Comparison of ENCODE assay signal across 1 cellular context in the genomic region with DNA sequence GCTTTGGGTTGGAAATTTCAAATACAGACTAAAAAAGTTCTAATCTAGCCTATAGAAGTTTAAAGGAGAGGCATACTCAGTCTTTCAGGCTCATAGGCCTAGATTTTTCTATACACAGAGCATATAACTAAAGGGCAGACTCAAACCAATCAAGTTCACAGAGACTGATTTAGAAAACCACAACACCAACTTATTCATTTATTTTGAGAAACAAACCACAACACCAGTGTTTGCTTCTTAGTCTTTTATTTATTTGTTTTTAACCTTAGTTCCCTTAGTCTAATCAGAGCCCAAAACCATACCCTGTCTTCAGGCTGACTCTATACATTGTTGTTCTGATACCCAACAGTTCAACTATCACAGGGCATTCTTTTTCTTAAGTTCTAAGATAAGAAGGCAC.
TF ChIP-seq lines count a peak whose summit lies in the region.

No MANE protein-coding gene starts in this region.

TF ChIP-seq in K562, 482 proteins besides CTCF, POLR2A, EP300 and RAD21 (continued from another document):
- TF ChIP-seq, protein P1, sequence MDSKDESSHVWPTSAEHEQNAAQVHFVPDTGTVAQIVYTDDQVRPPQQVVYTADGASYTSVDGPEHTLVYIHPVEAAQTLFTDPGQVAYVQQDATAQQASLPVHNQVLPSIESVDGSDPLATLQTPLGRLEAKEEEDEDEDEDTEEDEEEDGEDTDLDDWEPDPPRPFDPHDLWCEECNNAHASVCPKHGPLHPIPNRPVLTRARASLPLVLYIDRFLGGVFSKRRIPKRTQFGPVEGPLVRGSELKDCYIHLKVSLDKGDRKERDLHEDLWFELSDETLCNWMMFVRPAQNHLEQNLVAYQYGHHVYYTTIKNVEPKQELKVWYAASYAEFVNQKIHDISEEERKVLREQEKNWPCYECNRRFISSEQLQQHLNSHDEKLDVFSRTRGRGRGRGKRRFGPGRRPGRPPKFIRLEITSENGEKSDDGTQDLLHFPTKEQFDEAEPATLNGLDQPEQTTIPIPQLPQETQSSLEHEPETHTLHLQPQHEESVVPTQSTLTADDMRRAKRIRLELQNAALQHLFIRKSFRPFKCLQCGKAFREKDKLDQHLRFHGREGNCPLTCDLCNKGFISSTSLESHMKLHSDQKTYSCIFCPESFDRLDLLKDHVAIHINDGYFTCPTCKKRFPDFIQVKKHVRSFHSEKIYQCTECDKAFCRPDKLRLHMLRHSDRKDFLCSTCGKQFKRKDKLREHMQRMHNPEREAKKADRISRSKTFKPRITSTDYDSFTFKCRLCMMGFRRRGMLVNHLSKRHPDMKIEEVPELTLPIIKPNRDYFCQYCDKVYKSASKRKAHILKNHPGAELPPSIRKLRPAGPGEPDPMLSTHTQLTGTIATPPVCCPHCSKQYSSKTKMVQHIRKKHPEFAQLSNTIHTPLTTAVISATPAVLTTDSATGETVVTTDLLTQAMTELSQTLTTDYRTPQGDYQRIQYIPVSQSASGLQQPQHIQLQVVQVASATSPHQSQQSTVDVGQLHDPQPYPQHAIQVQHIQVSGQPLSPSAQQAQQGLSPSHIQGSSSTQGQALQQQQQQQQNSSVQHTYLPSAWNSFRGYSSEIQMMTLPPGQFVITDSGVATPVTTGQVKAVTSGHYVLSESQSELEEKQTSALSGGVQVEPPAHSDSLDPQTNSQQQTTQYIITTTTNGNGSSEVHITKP (IDR thresholded peaks at IDR 0.05; ENCODE audit: partially characterized antibody): no peak
- TF ChIP-seq TCFL5 (CRISPR knock-in tag; conservative IDR thresholded peaks at IDR 0.05): no peak
- TF ChIP-seq MAFF (IDR thresholded peaks at IDR 0.05; ENCODE audit: low read length): no peak
- TF ChIP-seq ZNF764 (CRISPR knock-in tag; IDR thresholded peaks at IDR 0.05; ENCODE audit: low read depth): no peak
- TF ChIP-seq NFIX (CRISPR knock-in tag; IDR thresholded peaks at IDR 0.05; ENCODE audit: low read depth): no peak
- TF ChIP-seq CBX3 (IDR thresholded peaks at IDR 0.05; ENCODE audit: borderline replicate concordance in 1 of 2, low read length in 2 of 2): no peak
